In the genomic region with DNA sequence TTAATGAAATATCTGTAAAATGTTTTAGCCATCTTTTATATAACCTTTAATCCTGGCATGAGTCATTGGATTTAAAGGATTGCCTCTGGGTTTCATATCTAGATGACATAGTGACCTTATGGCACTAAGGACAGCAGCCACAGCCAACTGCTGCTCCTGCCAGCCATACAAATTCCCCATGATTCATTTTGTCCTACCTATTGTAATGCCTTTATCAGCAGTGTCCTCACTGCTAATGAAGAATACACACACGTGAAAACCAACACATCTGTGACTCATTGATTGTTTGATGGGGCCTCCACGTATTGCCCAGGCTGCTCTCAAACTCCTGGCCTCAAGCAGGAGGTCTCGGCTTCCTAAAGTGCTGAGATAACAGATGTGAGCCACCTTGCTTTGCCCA, we compare ENCODE assay signal across 1 cellular context.
TF ChIP-seq lines count a peak whose summit lies in the region.

No MANE protein-coding gene starts in this region.

TF ChIP-seq in HepG2, 621 proteins besides CTCF, POLR2A, EP300 and RAD21 (continued from another document):
- TF ChIP-seq, protein P1, sequence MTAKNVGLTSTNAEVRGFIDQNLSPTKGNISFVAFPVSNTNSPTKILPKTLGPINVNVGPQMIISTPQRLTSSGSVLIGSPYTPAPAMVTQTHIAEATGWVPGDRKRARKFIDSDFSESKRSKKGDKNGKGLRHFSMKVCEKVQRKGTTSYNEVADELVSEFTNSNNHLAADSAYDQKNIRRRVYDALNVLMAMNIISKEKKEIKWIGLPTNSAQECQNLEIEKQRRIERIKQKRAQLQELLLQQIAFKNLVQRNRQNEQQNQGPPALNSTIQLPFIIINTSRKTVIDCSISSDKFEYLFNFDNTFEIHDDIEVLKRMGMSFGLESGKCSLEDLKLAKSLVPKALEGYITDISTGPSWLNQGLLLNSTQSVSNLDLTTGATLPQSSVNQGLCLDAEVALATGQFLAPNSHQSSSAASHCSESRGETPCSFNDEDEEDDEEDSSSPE (CRISPR knock-in tag; IDR thresholded peaks at IDR 0.05): no peak
- TF ChIP-seq SOX13 (IDR thresholded peaks at IDR 0.05) (no peak), SOX13 (CRISPR knock-in tag; conservative IDR thresholded peaks at IDR 0.05 in 1 of 2, IDR thresholded peaks at IDR 0.05 in 1 of 2) (peak in 1 of 2 experiments; percentile 44; a peak in 1 of 4 replicates), RORA (CRISPR knock-in tag; IDR thresholded peaks at IDR 0.05) (no peak), ZNF343 (CRISPR knock-in tag; IDR thresholded peaks at IDR 0.05) (no peak), ARNT (IDR thresholded peaks at IDR 0.05) (no peak), FOSL2 (CRISPR knock-in tag; IDR thresholded peaks at IDR 0.05) (peak; percentile 45), GTF3A (CRISPR knock-in tag; conservative IDR thresholded peaks at IDR 0.05) (no peak), BHLHE40 (IDR thresholded peaks at IDR 0.05; ENCODE audit: low read length) (peak; percentile 62), ZNF124 (CRISPR knock-in tag; IDR thresholded peaks at IDR 0.05) (no peak)
- TF ChIP-seq, protein P2, sequence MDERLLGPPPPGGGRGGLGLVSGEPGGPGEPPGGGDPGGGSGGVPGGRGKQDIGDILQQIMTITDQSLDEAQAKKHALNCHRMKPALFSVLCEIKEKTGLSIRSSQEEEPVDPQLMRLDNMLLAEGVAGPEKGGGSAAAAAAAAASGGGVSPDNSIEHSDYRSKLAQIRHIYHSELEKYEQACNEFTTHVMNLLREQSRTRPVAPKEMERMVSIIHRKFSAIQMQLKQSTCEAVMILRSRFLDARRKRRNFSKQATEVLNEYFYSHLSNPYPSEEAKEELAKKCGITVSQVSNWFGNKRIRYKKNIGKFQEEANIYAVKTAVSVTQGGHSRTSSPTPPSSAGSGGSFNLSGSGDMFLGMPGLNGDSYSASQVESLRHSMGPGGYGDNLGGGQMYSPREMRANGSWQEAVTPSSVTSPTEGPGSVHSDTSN (CRISPR knock-in tag; IDR thresholded peaks at IDR 0.05): no peak
- TF ChIP-seq, protein P3, sequence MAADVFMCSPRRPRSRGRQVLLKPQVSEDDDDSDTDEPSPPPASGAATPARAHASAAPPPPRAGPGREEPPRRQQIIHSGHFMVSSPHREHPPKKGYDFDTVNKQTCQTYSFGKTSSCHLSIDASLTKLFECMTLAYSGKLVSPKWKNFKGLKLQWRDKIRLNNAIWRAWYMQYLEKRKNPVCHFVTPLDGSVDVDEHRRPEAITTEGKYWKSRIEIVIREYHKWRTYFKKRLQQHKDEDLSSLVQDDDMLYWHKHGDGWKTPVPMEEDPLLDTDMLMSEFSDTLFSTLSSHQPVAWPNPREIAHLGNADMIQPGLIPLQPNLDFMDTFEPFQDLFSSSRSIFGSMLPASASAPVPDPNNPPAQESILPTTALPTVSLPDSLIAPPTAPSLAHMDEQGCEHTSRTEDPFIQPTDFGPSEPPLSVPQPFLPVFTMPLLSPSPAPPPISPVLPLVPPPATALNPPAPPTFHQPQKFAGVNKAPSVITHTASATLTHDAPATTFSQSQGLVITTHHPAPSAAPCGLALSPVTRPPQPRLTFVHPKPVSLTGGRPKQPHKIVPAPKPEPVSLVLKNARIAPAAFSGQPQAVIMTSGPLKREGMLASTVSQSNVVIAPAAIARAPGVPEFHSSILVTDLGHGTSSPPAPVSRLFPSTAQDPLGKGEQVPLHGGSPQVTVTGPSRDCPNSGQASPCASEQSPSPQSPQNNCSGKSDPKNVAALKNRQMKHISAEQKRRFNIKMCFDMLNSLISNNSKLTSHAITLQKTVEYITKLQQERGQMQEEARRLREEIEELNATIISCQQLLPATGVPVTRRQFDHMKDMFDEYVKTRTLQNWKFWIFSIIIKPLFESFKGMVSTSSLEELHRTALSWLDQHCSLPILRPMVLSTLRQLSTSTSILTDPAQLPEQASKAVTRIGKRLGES (CRISPR knock-in tag; IDR thresholded peaks at IDR 0.05; ENCODE audit: borderline replicate concordance): no peak
